Comparison of ENCODE assay signal across 11 cellular contexts in genomic region chr1:59315529-59316433, GRCh38. TPM values are rescaled to one million over a fixed set of nuclear protein-coding genes. Genes with fewer than 3 reads are reported as not detected.
A peak's percentile ranks its signal among the peaks of the same experiment; 100 is the strongest.
DNase-seq lines count a peak whose midpoint lies in the region; ATAC-seq and TF ChIP-seq lines count a peak whose summit lies in the region.
"Had no signal": no experiment of that assay in that cellular context is flagged by ENCODE, and none has a peak within 500 bp of the region (broad histone marks: within the 10 kb centered on the region; RNA-seq: fewer than 3 reads in every experiment).

No MANE protein-coding gene starts in this region.

- H4K20me1 ChIP-seq in osteoblast (ENCODE audit: insufficient read depth, low read length) (no peaks in the 10 kb centered on the region), MM.1S (ENCODE audit: insufficient read depth, low read length) (no peaks in the 10 kb centered on the region)

- peaks cover 25% of the 10 kb centered on the region for H3K4me1 Mint-ChIP-seq in stimulated activated naive CD8-positive, alpha-beta T cell treated with anti-CD3 and anti-CD28 coated beads, Interleukin-15, Interleukin-2, amounts not matched to agents 100 ng/mL and 50 ng/mL, for 24 hours (ENCODE audit: low read depth)

- H3K27me3 ChIP-seq in osteoblast (ENCODE audit: insufficient read depth, low read length) (no peaks in the 10 kb centered on the region), esophagus muscularis mucosa (no peaks in the 10 kb centered on the region), MM.1S (replicated peaks; ENCODE audit: insufficient read depth, low read length) (no peaks in the 10 kb centered on the region)

- H3F3A ChIP-seq in MM.1S (ENCODE audit: insufficient read depth, low read length): no peaks in the 10 kb centered on the region

- H3K4me3 Mint-ChIP-seq in stimulated activated naive CD8-positive, alpha-beta T cell treated with anti-CD3 and anti-CD28 coated beads, Interleukin-15, Interleukin-2, amounts not matched to agents 100 ng/mL and 50 ng/mL, for 24 hours: no peak overlapping the region
- H3K4me3 Mint-ChIP-seq: activated T-cell treated with anti-CD3 and anti-CD28 coated beads, Interleukin-2, amount 50 U/mL, for 24 hours; dendritic cell treated with granulocyte-macrophage colony-stimulating factor and Interleukin-4, amounts not matched to agents 40 ng/mL and 50 ng/mL, for 4 days had no signal

- H3K79me2 ChIP-seq in osteoblast (ENCODE audit: insufficient read depth, low read length): no peaks in the 10 kb centered on the region
- H3K79me2 ChIP-seq in MM.1S (ENCODE audit: low read length): no peaks in the 10 kb centered on the region

- no peaks in the 10 kb centered on the region for H3K9me2 ChIP-seq in MM.1S (replicated peaks; ENCODE audit: insufficient read depth, low read length)

- H3K27ac ChIP-seq in osteoblast (ENCODE audit: low read depth, low read length) (peak overlapping the region; percentile 3), esophagus muscularis mucosa (replicated peaks in 1 of 4) (peak overlapping the region in 2 of 4 donors; percentile 43 to 49), MM.1S (ENCODE audit: low read length) (no peak overlapping the region)

- WGBS in esophagus muscularis mucosa: 90% methylated on average over 6 of the region's 6 CpGs

- TF ChIP-seq EP300 in esophagus muscularis mucosa (IDR thresholded peaks at IDR 0.05): no peak

- H3K9ac ChIP-seq in MM.1S (ENCODE audit: low read length): no peak overlapping the region

- H3K9me3 ChIP-seq in osteoblast (ENCODE audit: low read depth, low read length): no peaks in the 10 kb centered on the region
- H3K9me3 ChIP-seq in esophagus muscularis mucosa: no peaks in the 10 kb centered on the region
- H3K9me3 ChIP-seq in MM.1S (replicated peaks; ENCODE audit: insufficient read depth, low read length): no peaks in the 10 kb centered on the region

- no peak for DNase-seq in stimulated activated naive CD8-positive, alpha-beta T cell treated with anti-CD3 and anti-CD28 coated beads, Interleukin-15, Interleukin-2, amounts not matched to agents 100 U/mL and 50 U/mL, for 24 hours
- peak; percentile 35 for DNase-seq in fibroblast of villous mesenchyme (ENCODE audit: low read depth)
- DNase-seq in osteoblast (ENCODE audit: insufficient read length, low spot score, missing footprints): no peak
- DNase-seq in esophagus muscularis mucosa (ENCODE audit: extremely low spot score): no peak
- DNase-seq in MM.1S: no peak
- DNase-seq in stimulated activated naive CD4-positive, alpha-beta T cell treated with Interleukin-2 at 50 U/mL for 16 hours (lab: John Stamatoyannopoulos, UW): no peak
- DNase-seq: activated T-cell treated with anti-CD3 and anti-CD28 coated beads, Interleukin-2, amount 50 U/mL, for 24 hours; T-cell had no signal

- H2AFZ ChIP-seq in osteoblast (ENCODE audit: low read length): peak overlapping the region; percentile 48
- H2AFZ ChIP-seq in MM.1S (ENCODE audit: low read length): no peak overlapping the region

- peaks cover 7% of the 10 kb centered on the region for H3K9me3 Mint-ChIP-seq in stimulated activated naive CD8-positive, alpha-beta T cell treated with anti-CD3 and anti-CD28 coated beads, Interleukin-15, Interleukin-2, amounts not matched to agents 100 ng/mL and 50 ng/mL, for 24 hours
- H3K9me3 Mint-ChIP-seq: dendritic cell treated with granulocyte-macrophage colony-stimulating factor and Interleukin-4, amounts not matched to agents 40 ng/mL and 50 ng/mL, for 4 days had no signal

- H3K4me3 ChIP-seq in fibroblast of villous mesenchyme (ENCODE audit: low read depth, low read length) (no peak overlapping the region), osteoblast (ENCODE audit: insufficient read depth, low read length) (no peak overlapping the region), esophagus muscularis mucosa (no peak overlapping the region), MM.1S (ENCODE audit: low read length) (no peak overlapping the region)

- no peaks in the 10 kb centered on the region for H3K36me3 Mint-ChIP-seq in stimulated activated naive CD8-positive, alpha-beta T cell treated with anti-CD3 and anti-CD28 coated beads, Interleukin-15, Interleukin-2, amounts not matched to agents 100 ng/mL and 50 ng/mL, for 24 hours (ENCODE audit: low read depth)
- H3K36me3 Mint-ChIP-seq: T-cell had no signal

- H3K4me1 ChIP-seq in osteoblast (ENCODE audit: insufficient read depth, low read length) (peaks cover 15% of the 10 kb centered on the region), esophagus muscularis mucosa (peaks cover 7 to 21% (median 18%) of the 10 kb centered on the region in 4 donors), MM.1S (ENCODE audit: low read length) (no peaks in the 10 kb centered on the region)

- TF ChIP-seq POLR2A in esophagus muscularis mucosa (IDR thresholded peaks at IDR 0.05; ENCODE audit: low read depth): no peak

- peak overlapping the region; percentile 18 for H3K27ac Mint-ChIP-seq in stimulated activated naive CD8-positive, alpha-beta T cell treated with anti-CD3 and anti-CD28 coated beads, Interleukin-15, Interleukin-2, amounts not matched to agents 100 ng/mL and 50 ng/mL, for 24 hours
- H3K27ac Mint-ChIP-seq: activated T-cell treated with anti-CD3 and anti-CD28 coated beads, Interleukin-2, amount 50 U/mL, for 24 hours; dendritic cell treated with granulocyte-macrophage colony-stimulating factor and Interleukin-4, amounts not matched to agents 40 ng/mL and 50 ng/mL, for 4 days had no signal

- ATAC-seq in stimulated activated naive CD8-positive, alpha-beta T cell treated with anti-CD3 and anti-CD28 coated beads, Interleukin-15, Interleukin-2, amounts not matched to agents 100 U/mL and 50 U/mL, for 24 hours: no peak
- no peak for ATAC-seq in HG02938 (IDR thresholded peaks at IDR 0.05; ENCODE audit: unreplicated experiment)

- H3K4me2 ChIP-seq in osteoblast (ENCODE audit: insufficient read depth, low read length): peak overlapping the region; percentile 64
- no peak overlapping the region for H3K4me2 ChIP-seq in MM.1S (ENCODE audit: low read depth, low read length)

- no peaks in the 10 kb centered on the region for H3K27me3 Mint-ChIP-seq in stimulated activated naive CD8-positive, alpha-beta T cell treated with anti-CD3 and anti-CD28 coated beads, Interleukin-15, Interleukin-2, amounts not matched to agents 100 ng/mL and 50 ng/mL, for 24 hours
- H3K27me3 Mint-ChIP-seq: activated T-cell treated with anti-CD3 and anti-CD28 coated beads, Interleukin-2, amount 50 U/mL, for 24 hours; dendritic cell treated with granulocyte-macrophage colony-stimulating factor and Interleukin-4, amounts not matched to agents 40 ng/mL and 50 ng/mL, for 4 days; T-cell had no signal

- TF ChIP-seq CTCF in fibroblast of villous mesenchyme (IDR thresholded peaks at IDR 0.05; ENCODE audit: insufficient read depth, low read depth, low read length): no peak
- no peak for TF ChIP-seq CTCF in osteoblast (IDR thresholded peaks at IDR 0.05; ENCODE audit: extremely low read depth, low read depth, low read length)
- no peak for TF ChIP-seq CTCF in esophagus muscularis mucosa (IDR thresholded peaks at IDR 0.05)
- TF ChIP-seq CTCF in MM.1S (IDR thresholded peaks at IDR 0.05; ENCODE audit: low read length): no peak

- intact Hi-C loops in esophagus muscularis mucosa (cut with DNase I): no loop called here

- no peaks in the 10 kb centered on the region for H3K36me3 ChIP-seq in osteoblast (ENCODE audit: insufficient read depth, low read length)
- no peaks in the 10 kb centered on the region for H3K36me3 ChIP-seq in esophagus muscularis mucosa
- no peaks in the 10 kb centered on the region for H3K36me3 ChIP-seq in MM.1S (replicated peaks; ENCODE audit: insufficient read depth, low read length)

RNA-seq across cellular contexts. Expression of gene FGGY, which starts 18.9 kb away (rescaled TPM):
- total RNA-seq in fibroblast of villous mesenchyme: 11.7 and 13.2 TPM in 2 replicates
- 17.1 and 24.6 TPM in 2 replicates for total RNA-seq in osteoblast
- total RNA-seq in esophagus muscularis mucosa: 10 to 100 TPM; 23.3 to 26.4 (median 25.3) TPM
